Comparison of ENCODE assay signal across 28 cellular contexts in the genomic region with DNA sequence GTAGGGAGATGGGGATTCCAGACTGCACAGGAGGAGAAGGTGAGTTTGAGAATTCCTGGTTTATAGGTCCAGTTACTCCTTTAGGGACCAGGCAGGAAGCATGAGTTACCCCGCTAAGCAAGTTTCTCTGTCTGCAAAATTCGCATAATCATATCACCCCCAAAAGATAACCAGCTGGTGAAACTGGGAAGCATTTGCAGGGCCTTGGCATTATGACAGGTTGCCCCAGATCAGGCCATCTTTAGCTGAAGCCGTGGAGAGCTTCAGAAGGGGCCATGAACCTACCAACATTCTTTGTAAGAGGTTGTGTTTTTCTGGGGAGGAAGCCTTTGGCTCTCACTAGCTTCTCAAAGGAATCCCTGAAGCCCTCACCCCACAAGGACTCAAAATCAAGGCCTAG. TPM values are rescaled to one million over a fixed set of nuclear protein-coding genes. Genes with fewer than 3 reads are reported as not detected.
"Had no signal": no experiment of that assay in that cellular context is flagged by ENCODE, and none has a peak within 500 bp of the region (broad histone marks: within the 10 kb centered on the region; RNA-seq: fewer than 3 reads in every experiment).

No MANE protein-coding gene starts in this region.

- H3K27me3 ChIP-seq: colonic mucosa had no signal

- DNase-seq: colonic mucosa; cortex of kidney; effector CD4-positive, alpha-beta T cell; effector memory CD4-positive, alpha-beta T cell; foreskin keratinocyte; heart left ventricle; hypothalamus; immature natural killer cell; islet precursor cell; left cardiac atrium; left lung; left ventricle myocardium superior; lower lobe of right lung; mesenchymal stem cell; mucosa of descending colon; naive B cell had no signal

- H3K4me2 ChIP-seq: hepatocyte had no signal

- H3K4me1 ChIP-seq: colonic mucosa, foreskin keratinocyte, heart left ventricle, left lung, lower lobe of right lung had no signal

- FAIRE-seq: endothelial cell of umbilical vein, frontal cortex had no signal

- H3K9me3 ChIP-seq: colonic mucosa, left lung, lower lobe of right lung, mucosa of descending colon had no signal

- H3K27ac ChIP-seq: colonic mucosa, esophagus muscularis mucosa, foreskin keratinocyte, gastroesophageal sphincter, heart left ventricle, hepatocyte, left lung, lower lobe of right lung had no signal

- H3K4me3 ChIP-seq: colonic mucosa, esophagus muscularis mucosa, gastroesophageal sphincter, heart left ventricle, hepatocyte, left lung, lower lobe of right lung, mucosa of descending colon had no signal

- H3K36me3 ChIP-seq: colonic mucosa, esophagus muscularis mucosa, gastroesophageal sphincter, heart left ventricle, left lung, lower lobe of right lung had no signal

RNA-seq across cellular contexts. Expression of gene ATP2B2, which starts 29.4 kb away (rescaled TPM):
- total RNA-seq: dermis microvascular lymphatic vessel endothelial cell, endothelial cell of umbilical vein, epithelial cell of proximal tubule, fibroblast of lung, fibroblast of villous mesenchyme, foreskin keratinocyte, kidney epithelial cell, left ventricle myocardium superior, lung microvascular endothelial cell, mesothelial cell of epicardium had no signal
- polyA plus RNA-seq: endothelial cell of umbilical vein, fibroblast of lung, foreskin keratinocyte, immature natural killer cell had no signal
